ENCODE assay signal across 5 cellular contexts in the genomic region with DNA sequence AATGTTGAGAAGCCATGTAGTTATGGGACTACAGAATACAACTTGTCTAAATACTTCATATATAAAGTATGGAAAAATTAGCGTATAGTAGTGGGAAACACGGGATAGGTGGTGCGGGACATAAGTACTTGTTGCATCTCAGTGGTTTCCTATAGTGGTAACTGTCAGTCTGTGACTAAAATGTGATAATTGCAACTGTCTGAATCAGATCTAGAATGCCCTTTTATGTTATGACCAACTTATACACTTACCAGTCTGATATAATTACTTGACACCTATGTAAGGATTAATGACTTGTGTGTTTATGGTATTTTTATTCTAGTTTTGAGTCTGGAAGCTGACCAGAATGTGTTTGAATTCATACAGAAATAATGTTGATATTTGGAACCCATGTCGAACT. TPM values are rescaled to one million over a fixed set of nuclear protein-coding genes. Genes with fewer than 3 reads are reported as not detected.
"Had no signal": no experiment of that assay in that cellular context is flagged by ENCODE, and none has a peak within 500 bp of the region (broad histone marks: within the 10 kb centered on the region; RNA-seq: fewer than 3 reads in every experiment).

No MANE protein-coding gene starts in this region.

RNA-seq across cellular contexts. Expression of gene CD8B, which starts 9.3 kb away (rescaled TPM):
- total RNA-seq: GM23248, H4, HepG2, HFFc6, HT1080 had no signal
